Comparison of ENCODE assay signal across 8 cellular contexts in genomic region chr1:46724991-46725735, GRCh38. TPM values are rescaled to one million over a fixed set of nuclear protein-coding genes. Genes with fewer than 3 reads are reported as not detected.
DNase-seq lines count a peak whose midpoint lies in the region; ATAC-seq and TF ChIP-seq lines count a peak whose summit lies in the region.

No MANE protein-coding gene starts in this region.

- no peak overlapping the region for H3K4me3 Mint-ChIP-seq in nephron

- no peak overlapping the region for H3K9ac ChIP-seq in OCI-LY3 (ENCODE audit: low read length)

- H3K4me1 ChIP-seq in OCI-LY3 (ENCODE audit: low read length), result peaks cover 2% of the 10 kb centered on the region; the same call in 1 of the 2 replicates
- peaks cover 5 to 8% (median 6%) of the 10 kb centered on the region in 4 donors for H3K4me1 ChIP-seq in esophagus muscularis mucosa

- no peaks in the 10 kb centered on the region for H4K20me1 ChIP-seq in OCI-LY3 (ENCODE audit: insufficient read depth, low read length)

- peak; percentile 80 for ATAC-seq in GM21367 (IDR thresholded peaks at IDR 0.05; ENCODE audit: unreplicated experiment)
- ATAC-seq in stimulated activated naive CD8-positive, alpha-beta T cell treated with anti-CD3 and anti-CD28 coated beads, Interleukin-15, Interleukin-2, amounts not matched to agents 100 U/mL and 50 U/mL, for 24 hours, result peak; percentile 88

- DNase-seq in COLO668 (lab: John Stamatoyannopoulos, UW; ENCODE audit: unreplicated experiment) (peak; percentile 79), KBM-7 (peak; percentile 84), esophagus muscularis mucosa (ENCODE audit: extremely low spot score) (no peak)
- peak; percentile 30 for DNase-seq in activated CD8-positive, alpha-beta memory T cell treated with anti-CD3 and anti-CD28 coated beads, Interleukin-2, amount 50 U/mL, for 24 hours (ENCODE audit: extremely low read depth)
- DNase-seq in stimulated activated naive CD8-positive, alpha-beta T cell treated with anti-CD3 and anti-CD28 coated beads, Interleukin-15, Interleukin-2, amounts not matched to agents 100 U/mL and 50 U/mL, for 24 hours, result peak; percentile 68

- no peaks in the 10 kb centered on the region for H3K36me3 ChIP-seq in OCI-LY3 (replicated peaks; ENCODE audit: low read depth, low read length)
- no peaks in the 10 kb centered on the region for H3K36me3 ChIP-seq in esophagus muscularis mucosa

- H3K4me2 ChIP-seq in OCI-LY3 (ENCODE audit: low read length), result peak overlapping the region; percentile 30

- H3K4me1 Mint-ChIP-seq in nephron, result no peaks in the 10 kb centered on the region

- H3K27me3 ChIP-seq in OCI-LY3 (ENCODE audit: low read depth, low read length) (no peaks in the 10 kb centered on the region), esophagus muscularis mucosa (peaks cover 0 to 17% (median 0%) of the 10 kb centered on the region in 4 donors)

- H3K9me3 ChIP-seq in OCI-LY3 (ENCODE audit: insufficient read depth, low read length), result no peaks in the 10 kb centered on the region
- no peaks in the 10 kb centered on the region for H3K9me3 ChIP-seq in esophagus muscularis mucosa

- in situ Hi-C loops in KBM-7 (cut with MboI; ENCODE audit: low pct_unique_long_range_greater_than_20kb, low sequenced_read_pairs), result loop anchor here (25.0 kb wide), 1 partner anchor 163 kb away; the partner anchor contains the start of gene KNCN

- H3K36me3 Mint-ChIP-seq in nephron (ENCODE audit: low read depth), result no peaks in the 10 kb centered on the region

- TF ChIP-seq CTCF in OCI-LY3 (IDR thresholded peaks at IDR 0.05; ENCODE audit: low read depth, low read length) (peak; percentile 71), esophagus muscularis mucosa (IDR thresholded peaks at IDR 0.05) (peak; percentile 75 to 91 (median 88)), nephron (IDR thresholded peaks at IDR 0.05; ENCODE audit: unreplicated experiment in 3 of 3) (peak; percentile 63 to 68 (median 64))

- peaks cover 35% of the 10 kb centered on the region for H3K27me3 Mint-ChIP-seq in nephron (ENCODE audit: low read depth)

- intact Hi-C loops in esophagus muscularis mucosa (cut with DNase I), result loop anchor here (2.0 kb wide), 2 partner anchors 102 to 278 kb away; no protein-coding TSS in a partner anchor

- peaks cover 6% of the 10 kb centered on the region for H3K9me3 Mint-ChIP-seq in nephron

- H3K27ac ChIP-seq in OCI-LY3 (ENCODE audit: low read length) (no peak overlapping the region), esophagus muscularis mucosa (replicated peaks in 1 of 4) (no peak overlapping the region)

- 21% methylated on average over 7 of the region's 7 CpGs for WGBS in esophagus muscularis mucosa

- no peaks in the 10 kb centered on the region for H3K79me2 ChIP-seq in OCI-LY3 (ENCODE audit: low read length)

- no peak for TF ChIP-seq EP300 in esophagus muscularis mucosa (IDR thresholded peaks at IDR 0.05)

- no peak for TF ChIP-seq POLR2A in esophagus muscularis mucosa (IDR thresholded peaks at IDR 0.05; ENCODE audit: low read depth)

- no peak overlapping the region for H3K27ac Mint-ChIP-seq in nephron

- H2AFZ ChIP-seq in OCI-LY3 (ENCODE audit: low read depth, low read length), result peak overlapping the region; percentile 66

- H3K4me3 ChIP-seq in OCI-LY3 (ENCODE audit: low read length) (no peak overlapping the region), esophagus muscularis mucosa (no peak overlapping the region)

RNA-seq across cellular contexts. Expression of gene EFCAB14, which starts 6.2 kb away (rescaled TPM):
- total RNA-seq in esophagus muscularis mucosa, result 100 to 1,000 TPM in 2 of 4 donors, 10 to 100 TPM in 2; 83.5 to 113 (median 104) TPM

RNA-seq across cellular contexts. Expression of gene TEX38, which starts 53.5 kb away (rescaled TPM):
- total RNA-seq in esophagus muscularis mucosa, result not detected

RNA-seq across cellular contexts. Expression of gene ATPAF1, which starts 57.0 kb away (rescaled TPM):
- 10 to 100 TPM; 64.4 to 88.0 (median 68.5) TPM for total RNA-seq in esophagus muscularis mucosa
